8 cellular contexts compared by ENCODE assay signal in the genomic region with DNA sequence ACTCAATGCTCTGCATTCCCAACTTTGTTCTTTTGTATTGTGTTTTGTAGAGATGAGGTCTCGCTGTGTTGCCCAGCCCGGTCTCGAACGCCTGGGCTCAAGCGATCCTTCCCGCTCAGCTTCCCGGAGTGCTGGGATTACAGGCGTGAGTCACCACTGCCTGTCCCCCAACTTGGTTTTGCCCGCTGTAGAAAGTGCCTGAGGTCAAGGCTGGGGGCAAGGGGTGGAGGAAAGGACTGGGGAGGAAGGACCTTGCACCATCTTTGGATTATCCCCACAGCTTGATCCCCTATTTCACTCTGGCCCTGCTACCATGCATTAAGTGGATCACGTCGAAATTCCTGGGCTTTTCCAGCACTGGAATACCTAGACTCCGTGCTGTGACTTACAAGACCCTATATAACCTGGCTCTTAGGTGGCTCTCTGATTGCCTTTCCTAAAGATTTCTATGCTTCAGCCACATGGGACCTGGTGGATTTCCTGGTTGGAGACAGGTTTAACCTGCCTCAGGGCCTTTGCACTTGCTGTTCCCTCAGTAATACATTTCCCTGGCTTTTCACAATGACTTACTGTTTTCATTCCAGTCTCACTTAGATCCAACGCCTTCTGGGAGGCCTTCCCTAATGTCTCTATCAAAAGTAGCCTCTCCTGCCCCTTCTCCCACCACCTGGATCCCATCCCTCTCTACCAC. TPM values are rescaled to one million over a fixed set of nuclear protein-coding genes. Genes with fewer than 3 reads are reported as not detected.
A peak's percentile ranks its signal among the peaks of the same experiment; 100 is the strongest.
DNase-seq lines count a peak whose midpoint lies in the region; ATAC-seq and TF ChIP-seq lines count a peak whose summit lies in the region.

No MANE protein-coding gene starts in this region.

- H3K9me2 ChIP-seq in DOHH2 (replicated peaks; ENCODE audit: control insufficient read depth, low read length) (no peaks in the 10 kb centered on the region), PC-3 (replicated peaks; ENCODE audit: low read length) (no peaks in the 10 kb centered on the region)

- H3K9me3 ChIP-seq in DOHH2 (ENCODE audit: control insufficient read depth, insufficient read depth, low read length) (no peaks in the 10 kb centered on the region), PC-3 (ENCODE audit: low read length) (no peaks in the 10 kb centered on the region), endodermal cell (ENCODE audit: control insufficient read depth, low read length) (no peaks in the 10 kb centered on the region), parathyroid adenoma (ENCODE audit: control insufficient read depth, low read length) (no peaks in the 10 kb centered on the region)

- POLR2A ChIA-PET in PC-3 (lab: Charles Lee; ENCODE audit: unreplicated experiment): no interaction called here

- no TSS peak for BruUV-seq in PC-3 (replicated peaks; lab: Mats Ljungman, UMichigan)

- H3K36me3 ChIP-seq in DOHH2 (ENCODE audit: control insufficient read depth, low read length) (peaks cover 2% of the 10 kb centered on the region; the same call in 1 of the 2 replicates), PC-3 (ENCODE audit: low read depth, low read length) (no peaks in the 10 kb centered on the region), endodermal cell (ENCODE audit: control insufficient read depth, insufficient read depth, low read length) (no peaks in the 10 kb centered on the region), parathyroid adenoma (ENCODE audit: control insufficient read depth, insufficient read depth, low read length) (no peaks in the 10 kb centered on the region)

- H3K4me3 Mint-ChIP-seq in endodermal cell: peak overlapping the region; percentile 62

- DNase-seq in PC-3 (no peak), endodermal cell (peak; percentile 77), NCI-H526 treated with DMSO at 0.1 percent for 48 hours (lab: John Stamatoyannopoulos, UW) (no peak), NCI-H187 treated with DMSO at 0.1 percent for 48 hours (lab: John Stamatoyannopoulos, UW) (no peak), caudate nucleus (lab: John Stamatoyannopoulos, UW) (no peak)

- no peaks in the 10 kb centered on the region for H3K36me3 Mint-ChIP-seq in endodermal cell (ENCODE audit: low read depth)

- H4K20me1 ChIP-seq in DOHH2 (ENCODE audit: control insufficient read depth, insufficient read depth, low read depth, low read length): no peaks in the 10 kb centered on the region
- H4K20me1 ChIP-seq in PC-3 (ENCODE audit: low read length): no peaks in the 10 kb centered on the region

- no peak overlapping the region for H3K27ac Mint-ChIP-seq in endodermal cell

- H2AFZ ChIP-seq in PC-3 (ENCODE audit: low read length): no peak overlapping the region
- H2AFZ ChIP-seq in parathyroid adenoma: peak overlapping the region; percentile 46

- 37 to 41% methylated on average over 8 to 13 of the region's 13 CpGs for WGBS in endodermal cell (ENCODE audit: insufficient coverage in 1 of 2, insufficient read length in 1 of 2), 2 experiments

- H3K27ac ChIP-seq in DOHH2 (ENCODE audit: low read depth, low read length) (no peak overlapping the region), PC-3 (ENCODE audit: low read length) (no peak overlapping the region), endodermal cell (ENCODE audit: low read depth, low read length) (no peak overlapping the region), parathyroid adenoma (no peak overlapping the region), caudate nucleus (ENCODE audit: low read depth, low read length) (no peak overlapping the region)

- peaks cover 4% of the 10 kb centered on the region for H3K9me3 Mint-ChIP-seq in endodermal cell

- TF ChIP-seq CTCF in DOHH2 (IDR thresholded peaks at IDR 0.05; ENCODE audit: low read depth, low read length, poor library complexity, severe bottlenecking) (no peak), PC-3 (conservative IDR thresholded peaks at IDR 0.05; ENCODE audit: low read depth, low read length) (no peak), endodermal cell (conservative IDR thresholded peaks at IDR 0.05) (no peak), parathyroid adenoma (IDR thresholded peaks at IDR 0.05) (no peak)

- H3K9ac ChIP-seq in PC-3 (ENCODE audit: low read length) (no peak overlapping the region), endodermal cell (ENCODE audit: extremely low read depth, low read length, poor library complexity, severe bottlenecking) (no peak overlapping the region), parathyroid adenoma (no peak overlapping the region)

- H3K4me2 ChIP-seq in DOHH2 (ENCODE audit: low read length) (peak overlapping the region; percentile 98), PC-3 (ENCODE audit: low read length) (peak overlapping the region; percentile 37; the same call in 1 of the 2 replicates), parathyroid adenoma (ENCODE audit: low read length) (peak overlapping the region; percentile 83)

- H3K79me2 ChIP-seq in DOHH2 (ENCODE audit: control insufficient read depth, low read length) (0 out of 2 replicates have a peak, but pooled peaks cover 3% of the 10 kb centered on the region), PC-3 (ENCODE audit: low read length) (no peaks in the 10 kb centered on the region), parathyroid adenoma (no peaks in the 10 kb centered on the region)

- H3K27me3 ChIP-seq in DOHH2 (ENCODE audit: control insufficient read depth, low read length) (peaks cover 20% of the 10 kb centered on the region), PC-3 (ENCODE audit: low read length) (peaks cover 33% of the 10 kb centered on the region), endodermal cell (ENCODE audit: control insufficient read depth, insufficient read depth, low read length, poor library complexity, severe bottlenecking) (peaks cover 33% of the 10 kb centered on the region), parathyroid adenoma (ENCODE audit: control insufficient read depth, insufficient read depth, low read length) (no peaks in the 10 kb centered on the region)

- peaks cover 86% of the 10 kb centered on the region for H3K27me3 Mint-ChIP-seq in endodermal cell (ENCODE audit: insufficient read depth)

- ATAC-seq in PC-3 (no peak), HG02610 (IDR thresholded peaks at IDR 0.05; ENCODE audit: unreplicated experiment) (no peak)

- peaks cover 20% of the 10 kb centered on the region for H3K4me1 Mint-ChIP-seq in endodermal cell

- H3K4me1 ChIP-seq in DOHH2 (ENCODE audit: control insufficient read depth, low read length) (peaks cover 55% of the 10 kb centered on the region), PC-3 (ENCODE audit: insufficient read depth, low read length) (no peaks in the 10 kb centered on the region), endodermal cell (ENCODE audit: control insufficient read depth, insufficient read depth, low read length) (no peaks in the 10 kb centered on the region), parathyroid adenoma (peaks cover 3% of the 10 kb centered on the region)

- CTCF ChIA-PET in PC-3 (lab: Charles Lee): no interaction called here

- intact Hi-C loops in PC-3 (cut with micrococcal nuclease): no loop called here

- H3F3A ChIP-seq in DOHH2 (ENCODE audit: control insufficient read depth, insufficient read depth) (peaks cover 22% of the 10 kb centered on the region), PC-3 (ENCODE audit: low read length, unreplicated experiment) (no peaks in the 10 kb centered on the region)

- H3K4me3 ChIP-seq in DOHH2 (ENCODE audit: low read length) (peak overlapping the region; percentile 77), PC-3 (ENCODE audit: low read length) (no peak overlapping the region), endodermal cell (ENCODE audit: low read length) (peak overlapping the region; percentile 78), parathyroid adenoma (ENCODE audit: low read depth, low read length) (peak overlapping the region; percentile 53)

RNA-seq across cellular contexts. Expression of gene PIANP, which starts 0.6 kb away (rescaled TPM):
- total RNA-seq in PC-3 (2014; rRNA removed): not detected in 2 replicates
- total RNA-seq in endodermal cell: 1 to 10 TPM; 2.6 to 7.1 TPM
- polyA plus RNA-seq in endodermal cell (2013, experiment 1 of 2): 13.3 TPM
- 10.5 TPM for polyA plus RNA-seq in endodermal cell (2013, experiment 2 of 2)

RNA-seq across cellular contexts. Expression of gene ZNF384, which starts 12.0 kb away (rescaled TPM):
- 19.6 and 22.3 TPM in 2 replicates for total RNA-seq in PC-3 (2014; rRNA removed)
- 100 to 1,000 TPM in 1 of 2 donors, 10 to 100 TPM in 1; 74.4 to 146 TPM for total RNA-seq in endodermal cell
- 82.8 TPM for polyA plus RNA-seq in endodermal cell (2013, experiment 1 of 2)
- 70.6 TPM for polyA plus RNA-seq in endodermal cell (2013, experiment 2 of 2)

RNA-seq across cellular contexts. Expression of gene COPS7A, which starts 22.6 kb away (rescaled TPM):
- total RNA-seq in PC-3 (2014; rRNA removed) (82.3 and 86.9 TPM in 2 replicates), endodermal cell (10 to 100 TPM; 43.3 to 69.2 TPM)
- polyA plus RNA-seq in endodermal cell (2013, experiment 1 of 2): 36.9 TPM
- polyA plus RNA-seq in endodermal cell (2013, experiment 2 of 2): 34.1 TPM

RNA-seq across cellular contexts. Expression of gene ING4, which starts 38.3 kb away (rescaled TPM):
- total RNA-seq in PC-3 (2014; rRNA removed) (17.0 and 23.8 TPM in 2 replicates), endodermal cell (10 to 100 TPM; 30.5 to 60.3 TPM)
- 57.0 TPM for polyA plus RNA-seq in endodermal cell (2013, experiment 1 of 2)
- 48.0 TPM for polyA plus RNA-seq in endodermal cell (2013, experiment 2 of 2)

RNA-seq across cellular contexts. Expression of gene MLF2, which starts 51.7 kb away (rescaled TPM):
- total RNA-seq in PC-3 (2014; rRNA removed): 222 and 248 TPM in 2 replicates
- 100 to 1,000 TPM; 219 to 393 TPM for total RNA-seq in endodermal cell
- 177 TPM for polyA plus RNA-seq in endodermal cell (2013, experiment 1 of 2)
- 169 TPM for polyA plus RNA-seq in endodermal cell (2013, experiment 2 of 2)

Comparison
In these comparisons a context has a peak if more than half of its experiments do, and no peak if none do; other contexts are left out.
1. H3K4me2 ChIP-seq: peak in every context shown above with its lines; median percentile 98 in DOHH2; 83 in parathyroid adenoma; 37 in PC-3.